In genomic region chr1:167720965-167721616, GRCh38 we compare ENCODE assay signal across 8 cellular contexts. TPM values are rescaled to one million over a fixed set of nuclear protein-coding genes. Genes with fewer than 3 reads are reported as not detected.
DNase-seq lines count a peak whose midpoint lies in the region; ATAC-seq, FAIRE-seq and TF ChIP-seq lines count a peak whose summit lies in the region.

No MANE protein-coding gene starts in this region.

- H3K27me3 Mint-ChIP-seq in CD4-positive, CD25-positive, alpha-beta regulatory T cell, result peaks cover 4% of the 10 kb centered on the region
- H3K27me3 Mint-ChIP-seq in GM23338 (ENCODE audit: insufficient read depth, low read depth, poor library complexity) (peaks cover 5% of the 10 kb centered on the region), chondrocyte (ENCODE audit: low read depth) (no peaks in the 10 kb centered on the region)
- no peaks in the 10 kb centered on the region for H3K27me3 Mint-ChIP-seq in stimulated activated naive CD8-positive, alpha-beta T cell treated with anti-CD3 and anti-CD28 coated beads, Interleukin-15, Interleukin-2, amounts not matched to agents 100 ng/mL and 50 ng/mL, for 24 hours

- no peaks in the 10 kb centered on the region for H3K9me3 ChIP-seq in CD4-positive, CD25-positive, alpha-beta regulatory T cell (ENCODE audit: control insufficient read depth in 2 of 2, low read length in 2 of 2)

- H3K4me3 Mint-ChIP-seq in CD4-positive, CD25-positive, alpha-beta regulatory T cell, result peak overlapping the region; percentile 83 to 97 (median 88)
- H3K4me3 Mint-ChIP-seq in GM23338 (peak overlapping the region; percentile 83), chondrocyte (ENCODE audit: unreplicated experiment) (peak overlapping the region; percentile 91)
- peak overlapping the region; percentile 86 for H3K4me3 Mint-ChIP-seq in stimulated activated naive CD8-positive, alpha-beta T cell treated with anti-CD3 and anti-CD28 coated beads, Interleukin-15, Interleukin-2, amounts not matched to agents 100 ng/mL and 50 ng/mL, for 24 hours

- H3K27ac Mint-ChIP-seq in CD4-positive, CD25-positive, alpha-beta regulatory T cell, result peak overlapping the region; percentile 33 to 86 (median 74)
- H3K27ac Mint-ChIP-seq in GM23338 (no peak overlapping the region), chondrocyte (ENCODE audit: unreplicated experiment) (peak overlapping the region; percentile 97)
- peak overlapping the region; percentile 59 for H3K27ac Mint-ChIP-seq in stimulated activated naive CD8-positive, alpha-beta T cell treated with anti-CD3 and anti-CD28 coated beads, Interleukin-15, Interleukin-2, amounts not matched to agents 100 ng/mL and 50 ng/mL, for 24 hours

- H3K9me2 ChIP-seq in GM23338 (ENCODE audit: insufficient read depth), result no peaks in the 10 kb centered on the region

- peak overlapping the region; percentile 49 for H3K27ac ChIP-seq in CD4-positive, CD25-positive, alpha-beta regulatory T cell (ENCODE audit: insufficient read depth, low read length, poor library complexity, severe bottlenecking)
- 0 out of 2 replicates have a peak overlapping the region, but pooled peaks have one; percentile 26 for H3K27ac ChIP-seq in GM23338 (ENCODE audit: low read depth)

- H2AFZ ChIP-seq in GM23338, result peak overlapping the region; percentile 99

- peaks cover 0 to 3% (median 0%) of the 10 kb centered on the region in 7 donors for H3K9me3 Mint-ChIP-seq in CD4-positive, CD25-positive, alpha-beta regulatory T cell
- H3K9me3 Mint-ChIP-seq in GM23338 (no peaks in the 10 kb centered on the region), chondrocyte (ENCODE audit: low read depth) (no peaks in the 10 kb centered on the region)
- H3K9me3 Mint-ChIP-seq in stimulated activated naive CD8-positive, alpha-beta T cell treated with anti-CD3 and anti-CD28 coated beads, Interleukin-15, Interleukin-2, amounts not matched to agents 100 ng/mL and 50 ng/mL, for 24 hours, result no peaks in the 10 kb centered on the region

- no peaks in the 10 kb centered on the region for H3K27me3 ChIP-seq in CD4-positive, CD25-positive, alpha-beta regulatory T cell (ENCODE audit: control insufficient read depth, insufficient read depth, low read length)
- 0 out of 2 replicates have a peak, but pooled peaks cover 4% of the 10 kb centered on the region for H3K27me3 ChIP-seq in GM23338 (ENCODE audit: insufficient read depth)

- peaks cover 3% of the 10 kb centered on the region; the same call in 1 of the 2 replicates for H3F3A ChIP-seq in GM23338 (replicated peaks; ENCODE audit: low read depth)

- peaks cover 24% of the 10 kb centered on the region for H4K20me1 ChIP-seq in GM23338 (replicated peaks; ENCODE audit: insufficient read depth)

- no peaks in the 10 kb centered on the region for H3K36me3 Mint-ChIP-seq in CD4-positive, CD25-positive, alpha-beta regulatory T cell
- H3K36me3 Mint-ChIP-seq in GM23338 (ENCODE audit: low read depth) (no peaks in the 10 kb centered on the region), chondrocyte (ENCODE audit: low read depth) (no peaks in the 10 kb centered on the region)
- H3K36me3 Mint-ChIP-seq in stimulated activated naive CD8-positive, alpha-beta T cell treated with anti-CD3 and anti-CD28 coated beads, Interleukin-15, Interleukin-2, amounts not matched to agents 100 ng/mL and 50 ng/mL, for 24 hours (ENCODE audit: low read depth), result no peaks in the 10 kb centered on the region

- H3K4me1 Mint-ChIP-seq in CD4-positive, CD25-positive, alpha-beta regulatory T cell, result peaks cover 15 to 59% (median 23%) of the 10 kb centered on the region in 4 donors
- H3K4me1 Mint-ChIP-seq in GM23338 (peaks cover 44% of the 10 kb centered on the region), chondrocyte (ENCODE audit: low read depth) (peaks cover 42% of the 10 kb centered on the region)
- peaks cover 59% of the 10 kb centered on the region for H3K4me1 Mint-ChIP-seq in stimulated activated naive CD8-positive, alpha-beta T cell treated with anti-CD3 and anti-CD28 coated beads, Interleukin-15, Interleukin-2, amounts not matched to agents 100 ng/mL and 50 ng/mL, for 24 hours (ENCODE audit: low read depth)

- peaks cover 35% of the 10 kb centered on the region for H3K4me1 ChIP-seq in CD4-positive, CD25-positive, alpha-beta regulatory T cell (ENCODE audit: control insufficient read depth, insufficient read depth, low read length, poor library complexity, severe bottlenecking)
- peaks cover 43% of the 10 kb centered on the region for H3K4me1 ChIP-seq in GM23338 (ENCODE audit: insufficient read depth)

- no peak for FAIRE-seq in RCC 7860 (lab: Jason Lieb, UNC)

- H3K79me2 ChIP-seq in GM23338 (replicated peaks; ENCODE audit: insufficient read depth), result peaks cover 39% of the 10 kb centered on the region

- no peak overlapping the region for H3K4me3 ChIP-seq in CD4-positive, CD25-positive, alpha-beta regulatory T cell (ENCODE audit: low read depth, low read length)
- peak overlapping the region; percentile 67 for H3K4me3 ChIP-seq in GM23338

- peak; percentile 46 to 47; a peak in 3 of 4 replicates for TF ChIP-seq CTCF in GM23338 (conservative IDR thresholded peaks at IDR 0.05; ENCODE audit: low read depth in 2 of 2)
- peak; percentile 77 for TF ChIP-seq CTCF in chondrocyte (IDR thresholded peaks at IDR 0.05)

- peak overlapping the region; percentile 80 for H3K4me2 ChIP-seq in GM23338

- H3K36me3 ChIP-seq in CD4-positive, CD25-positive, alpha-beta regulatory T cell (ENCODE audit: control insufficient read depth, insufficient read depth, low read length), result no peaks in the 10 kb centered on the region
- H3K36me3 ChIP-seq in GM23338 (ENCODE audit: insufficient read depth), result no peaks in the 10 kb centered on the region

- DNase-seq in CD4-positive, CD25-positive, alpha-beta regulatory T cell, result no peak
- DNase-seq in GM23338 (ENCODE audit: low spot score), result no peak
- DNase-seq in RCC 7860 (ENCODE audit: low spot score), result peak; percentile 43
- DNase-seq in chondrocyte (ENCODE audit: low spot score), result no peak
- DNase-seq in kidney tubule cell (ENCODE audit: low spot score), result peak; percentile 61

- peak in 1 of 2 donors; percentile 1 for ATAC-seq in CD4-positive, CD25-positive, alpha-beta regulatory T cell (ENCODE audit: low read depth in 2 of 2)
- ATAC-seq in GM23338 (peak; percentile 5; the same call in 1 of the 3 replicates), HG02623 (IDR thresholded peaks at IDR 0.05; ENCODE audit: unreplicated experiment) (no peak), HG03571 (IDR thresholded peaks at IDR 0.05; ENCODE audit: unreplicated experiment) (no peak)

RNA-seq across cellular contexts. Expression of gene MPZL1, which starts 0.7 kb away (rescaled TPM):
- 3.3 TPM for total RNA-seq in CD4-positive, CD25-positive, alpha-beta regulatory T cell
- 10 to 100 TPM in 1 of 4 donors, 1 to 10 TPM in 3; 6.5 to 10.0 (median 9.2) TPM for polyA plus RNA-seq in CD4-positive, CD25-positive, alpha-beta regulatory T cell
- total RNA-seq in GM23338 (2014; rRNA removed; shearing (Covaris generic)), result 85.1 and 86.5 TPM in 2 replicates
- 26.6 and 35.1 TPM in 2 replicates for polyA plus RNA-seq in GM23338 (2016; fragmentation: Nextera tagmentation; extraction: Ambion mirVana)
- total RNA-seq in chondrocyte, result 195 to 215 TPM (median 198 TPM) in 3 replicates

Comparison
In these comparisons a context has a peak if more than half of its experiments do, and no peak if none do; other contexts are left out.
1. DNase-seq: peak in RCC 7860 (single experiment) and kidney tubule cell (single experiment); none in CD4-positive, CD25-positive, alpha-beta regulatory T cell (0 of 3), GM23338 (single experiment) and chondrocyte (single experiment).
2. RNA of gene MPZL1, which starts 0.7 kb away (total RNA-seq): 195 to 215 TPM in chondrocyte and 85.1 to 86.5 TPM in GM23338; 3.3 TPM in CD4-positive, CD25-positive, alpha-beta regulatory T cell (single experiment); every median in the first group is over 10 times any median in the second.
3. Peak in every context shown above with its lines, with median percentiles within 50 percentile points of each other: H3K4me3 Mint-ChIP-seq.